ENCODE assay signal across 24 cellular contexts in genomic region chr4:118767109-118767508, GRCh38.
DNase-seq lines count a peak whose midpoint lies in the region; ATAC-seq and TF ChIP-seq lines count a peak whose summit lies in the region.
"Had no signal": no experiment of that assay in that cellular context is flagged by ENCODE, and none has a peak within 500 bp of the region (broad histone marks: within the 10 kb centered on the region; RNA-seq: fewer than 3 reads in every experiment).

No MANE protein-coding gene starts in this region.

- H3K36me3 ChIP-seq in esophagus muscularis mucosa (peaks cover 3 to 31% (median 16%) of the 10 kb centered on the region in 4 donors), prostate gland (no peaks in the 10 kb centered on the region), vagina (peaks cover 0 to 12% of the 10 kb centered on the region in 2 donors)

- DNase-seq in right cardiac atrium (no peak), left cardiac atrium (no peak), esophagus muscularis mucosa (ENCODE audit: extremely low spot score) (no peak), prostate gland (ENCODE audit: low spot score) (no peak), vagina (ENCODE audit: extremely low spot score in 2 of 2) (no peak), caudate nucleus (lab: John Stamatoyannopoulos, UW) (no peak), iPS-NIHi7 (ENCODE audit: extremely low spot score) (no peak), GM19238 (ENCODE audit: insufficient read length, low spot score) (no peak)
- DNase-seq: ACHN; activated CD4-positive, alpha-beta T cell treated with anti-CD3 and anti-CD28 coated beads for 48 hours; activated T-cell treated with anti-CD3 and anti-CD28 coated beads, Interleukin-2, amount 50 U/mL, for 4 hours; adrenal gland; COR-L47; DMS79; glutamatergic neuron; Karpas-422; natural killer cell; NCI-H1694 treated with DMSO at 0.1 percent for 48 hours; NCI-H2171 treated with DMSO at 0.1 percent for 48 hours; NCI-H526; pancreas; right lobe of liver had no signal

- H3K27ac ChIP-seq in right cardiac atrium (ENCODE audit: low read length): peak overlapping the region; percentile 36
- H3K27ac ChIP-seq in esophagus muscularis mucosa (replicated peaks in 1 of 4): peak overlapping the region; percentile 76 to 91 (median 82)
- H3K27ac ChIP-seq in prostate gland: peak overlapping the region; percentile 70 to 80
- H3K27ac ChIP-seq in vagina: peak overlapping the region; percentile 89
- no peak overlapping the region for H3K27ac ChIP-seq in caudate nucleus (ENCODE audit: low read depth, low read length)
- H3K27ac ChIP-seq: BLaER1, pancreas, right lobe of liver had no signal

- peaks cover 5% of the 10 kb centered on the region for H3K4me1 ChIP-seq in right cardiac atrium (ENCODE audit: control insufficient read depth, insufficient read depth, low read length)
- peaks cover 58 to 89% (median 84%) of the 10 kb centered on the region in 4 donors for H3K4me1 ChIP-seq in esophagus muscularis mucosa
- H3K4me1 ChIP-seq in prostate gland (replicated peaks): peaks cover 4% of the 10 kb centered on the region
- H3K4me1 ChIP-seq in vagina: peaks cover 73% of the 10 kb centered on the region
- H3K4me1 ChIP-seq: BLaER1 had no signal

- intact Hi-C loops in right cardiac atrium (cut with DNase I): loop anchor here in 2 of 4 donors (10.0 kb wide), 2 partner anchors 118 to 198 kb away; partner anchors contain the start of gene SYNPO2 (in 1 of the 2)
- intact Hi-C loops in left cardiac atrium (cut with DNase I): no loop called here
- intact Hi-C loops in esophagus muscularis mucosa (cut with DNase I): no loop called here
- intact Hi-C loops in prostate gland (cut with DNase I): no loop called here
- intact Hi-C loops in vagina (cut with DNase I): no loop called here

- no peaks in the 10 kb centered on the region for H3K9me3 ChIP-seq in right cardiac atrium (ENCODE audit: control insufficient read depth, low read length)
- no peaks in the 10 kb centered on the region for H3K9me3 ChIP-seq in esophagus muscularis mucosa
- no peaks in the 10 kb centered on the region for H3K9me3 ChIP-seq in prostate gland
- no peaks in the 10 kb centered on the region for H3K9me3 ChIP-seq in vagina
- H3K9me3 ChIP-seq: adrenal gland, BLaER1, pancreas, right lobe of liver had no signal

- no peak for TF ChIP-seq EP300 in esophagus muscularis mucosa (IDR thresholded peaks at IDR 0.05)

- TF ChIP-seq CTCF in esophagus muscularis mucosa (IDR thresholded peaks at IDR 0.05) (no peak), prostate gland (IDR thresholded peaks at IDR 0.05) (no peak), vagina (IDR thresholded peaks at IDR 0.05) (no peak)

- TF ChIP-seq POLR2A in esophagus muscularis mucosa (IDR thresholded peaks at IDR 0.05; ENCODE audit: low read depth) (no peak), prostate gland (IDR thresholded peaks at IDR 0.05) (no peak), vagina (IDR thresholded peaks at IDR 0.05) (no peak)

- ATAC-seq in right cardiac atrium: no peak
- ATAC-seq in left cardiac atrium: no peak
- ATAC-seq: activated T-cell treated with anti-CD3 and anti-CD28 coated beads, Interleukin-2, amount 50 U/mL, for 4 hours; natural killer cell; Panc1; pancreas; right lobe of liver had no signal

- no peaks in the 10 kb centered on the region for H3K27me3 ChIP-seq in right cardiac atrium (ENCODE audit: control insufficient read depth, insufficient read depth)
- no peaks in the 10 kb centered on the region for H3K27me3 ChIP-seq in esophagus muscularis mucosa
- no peaks in the 10 kb centered on the region for H3K27me3 ChIP-seq in prostate gland (replicated peaks; ENCODE audit: insufficient read depth)
- no peaks in the 10 kb centered on the region for H3K27me3 ChIP-seq in vagina
- H3K27me3 ChIP-seq: adrenal gland, BLaER1, pancreas, right lobe of liver had no signal

- no peak overlapping the region for H3K4me3 ChIP-seq in right cardiac atrium (ENCODE audit: low read length)
- H3K4me3 ChIP-seq in esophagus muscularis mucosa: no peak overlapping the region
- no peak overlapping the region for H3K4me3 ChIP-seq in prostate gland
- no peak overlapping the region for H3K4me3 ChIP-seq in vagina
- H3K4me3 ChIP-seq: adrenal gland, BLaER1, pancreas, right lobe of liver had no signal

- WGBS in right cardiac atrium: 93% methylated on average over 6 of the region's 6 CpGs
- 87% methylated on average over 4 of the region's 6 CpGs for WGBS in esophagus muscularis mucosa
- WGBS in prostate gland: 97% methylated on average over 6 of the region's 6 CpGs
